In the genomic region with DNA sequence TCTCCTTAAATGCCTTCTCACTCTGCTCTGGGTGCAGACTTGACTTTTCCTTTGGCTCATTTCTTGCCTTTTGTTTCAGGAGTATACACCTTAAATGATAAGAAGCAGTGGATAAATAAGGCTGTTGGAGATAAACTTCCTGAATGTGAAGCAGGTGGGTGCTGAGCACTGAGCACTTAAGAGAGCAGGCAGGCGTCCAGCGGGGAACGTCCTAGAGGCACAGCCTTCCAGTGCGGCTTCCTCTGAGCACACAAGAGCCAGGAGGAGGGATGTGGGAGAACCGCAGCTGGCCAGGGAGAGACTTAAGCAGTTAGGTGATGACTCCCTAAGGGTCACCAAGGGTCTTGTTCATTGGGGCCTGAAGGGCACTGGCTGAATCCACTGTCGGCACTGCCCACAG, we compare ENCODE assay signal across 9 cellular contexts. TPM values are rescaled to one million over a fixed set of nuclear protein-coding genes. Genes with fewer than 3 reads are reported as not detected.
"Had no signal": no experiment of that assay in that cellular context is flagged by ENCODE, and none has a peak within 500 bp of the region (broad histone marks: within the 10 kb centered on the region; RNA-seq: fewer than 3 reads in every experiment).

No MANE protein-coding gene starts in this region.

RNA-seq across cellular contexts. Expression of a gene that starts 3.0 kb away (rescaled TPM):
- total RNA-seq: natural killer cell treated with Interleukin-12 subunit alpha and Interleukin-12 subunit beta and Interleukin-15 and Interleukin-18, amount 100 ng/mL, for 72 hours; neural crest cell; osteocyte; progenitor cell of endocrine pancreas; smooth muscle cell had no signal

RNA-seq across cellular contexts. Expression of a gene that starts 5.7 kb away (rescaled TPM):
- total RNA-seq: naive thymus-derived CD8-positive, alpha-beta T cell; natural killer cell treated with Interleukin-12 subunit alpha and Interleukin-12 subunit beta and Interleukin-15 and Interleukin-18, amount 100 ng/mL, for 72 hours; neural crest cell; osteocyte; renal cortical epithelial cell; smooth muscle cell; transverse colon; ureter had no signal
- polyA plus RNA-seq: naive thymus-derived CD8-positive, alpha-beta T cell; smooth muscle cell had no signal
